In genomic region chr14:89652352-89652751, GRCh38 we compare ENCODE assay signal across 13 cellular contexts.
"Had no signal": no experiment of that assay in that cellular context is flagged by ENCODE, and none has a peak within 500 bp of the region (broad histone marks: within the 10 kb centered on the region; RNA-seq: fewer than 3 reads in every experiment).

No MANE protein-coding gene starts in this region.

- ATAC-seq: activated CD4-positive, alpha-beta T cell treated with anti-CD3 and anti-CD28 coated beads for 36 hours; activated T-cell treated with anti-CD3 and anti-CD28 coated beads, Interleukin-2, amount 50 U/mL, for 72 hours; foreskin keratinocyte; heart left ventricle; left lobe of liver; psoas muscle; right lobe of liver; stimulated activated naive CD8-positive, alpha-beta T cell treated with anti-CD3 and anti-CD28 coated beads, Interleukin-15, Interleukin-2, amounts not matched to agents 100 U/mL and 50 U/mL, for 24 hours had no signal

- H3K27me3 Mint-ChIP-seq: activated CD4-positive, alpha-beta memory T cell treated with anti-CD3 and anti-CD28 coated beads, Interleukin-2, amount 10 ng/mL, durations not matched to agents 7 days and 5 days; activated CD4-positive, alpha-beta T cell treated with anti-CD3 and anti-CD28 coated beads for 36 hours; type B pancreatic cell had no signal

- H3K27ac Mint-ChIP-seq: activated CD4-positive, alpha-beta memory T cell treated with anti-CD3 and anti-CD28 coated beads, Interleukin-2, amount 10 ng/mL, durations not matched to agents 7 days and 5 days; activated CD4-positive, alpha-beta T cell treated with anti-CD3 and anti-CD28 coated beads for 36 hours; activated T-cell treated with anti-CD3 and anti-CD28 coated beads, Interleukin-2, amount 50 U/mL, for 72 hours; type B pancreatic cell had no signal

- H3K4me3 Mint-ChIP-seq: activated CD4-positive, alpha-beta memory T cell treated with anti-CD3 and anti-CD28 coated beads, Interleukin-2, amount 10 ng/mL, durations not matched to agents 7 days and 5 days; activated CD4-positive, alpha-beta T cell treated with anti-CD3 and anti-CD28 coated beads for 36 hours; activated T-cell treated with anti-CD3 and anti-CD28 coated beads, Interleukin-2, amount 50 U/mL, for 72 hours; nephron progenitor cell; type B pancreatic cell had no signal

- DNase-seq: activated CD4-positive, alpha-beta memory T cell treated with anti-CD3 and anti-CD28 coated beads, Interleukin-2, amount 10 ng/mL, durations not matched to agents 7 days and 5 days; activated CD4-positive, alpha-beta T cell treated with anti-CD3 and anti-CD28 coated beads for 36 hours; activated T-cell treated with anti-CD3 and anti-CD28 coated beads, Interleukin-2, amount 50 U/mL, for 72 hours; esophagus squamous epithelium; foreskin keratinocyte; heart left ventricle; mesenchymal stem cell; nephron progenitor cell; psoas muscle; right lobe of liver; stimulated activated naive CD8-positive, alpha-beta T cell treated with anti-CD3 and anti-CD28 coated beads, Interleukin-15, Interleukin-2, amounts not matched to agents 100 U/mL and 50 U/mL, for 24 hours had no signal

- H3K36me3 Mint-ChIP-seq: type B pancreatic cell had no signal
